In genomic region chr11:6233984-6234313, GRCh38 we compare ENCODE assay signal across 8 cellular contexts. TPM values are rescaled to one million over a fixed set of nuclear protein-coding genes. Genes with fewer than 3 reads are reported as not detected.
DNase-seq lines count a peak whose midpoint lies in the region; ATAC-seq, FAIRE-seq and TF ChIP-seq lines count a peak whose summit lies in the region.

No MANE protein-coding gene starts in this region.

- H2AFZ ChIP-seq in keratinocyte (ENCODE audit: control insufficient read depth, low read length), result peak overlapping the region; percentile 98

- peaks cover 42% of the 10 kb centered on the region for H3K4me1 Mint-ChIP-seq in stimulated activated naive CD8-positive, alpha-beta T cell treated with anti-CD3 and anti-CD28 coated beads, Interleukin-15, Interleukin-2, amounts not matched to agents 100 ng/mL and 50 ng/mL, for 24 hours (ENCODE audit: low read depth)
- peaks cover 41% of the 10 kb centered on the region for H3K4me1 Mint-ChIP-seq in activated T-helper 1 cell treated with anti-CD3 and anti-CD28 coated beads, Interleukin-12 subunit alpha, Interleukin-12 subunit beta, Interleukin-2, Interleukin-4 antibody, amounts not matched to agents 30 ng/mL and 10 ng/mL and 1 ng/mL, durations not matched to agents 14 hours and 24 hours and 36 hours (ENCODE audit: low read depth)

- peak overlapping the region; percentile 98 for H3K4me3 Mint-ChIP-seq in stimulated activated naive CD8-positive, alpha-beta T cell treated with anti-CD3 and anti-CD28 coated beads, Interleukin-15, Interleukin-2, amounts not matched to agents 100 ng/mL and 50 ng/mL, for 24 hours
- peak overlapping the region; percentile 99 for H3K4me3 Mint-ChIP-seq in activated T-helper 1 cell treated with anti-CD3 and anti-CD28 coated beads, Interleukin-12 subunit alpha, Interleukin-12 subunit beta, Interleukin-2, Interleukin-4 antibody, amounts not matched to agents 30 ng/mL and 10 ng/mL and 1 ng/mL, durations not matched to agents 14 hours and 24 hours and 36 hours

- intact Hi-C loops in activated T-helper 1 cell treated with anti-CD3 and anti-CD28 coated beads, Interleukin-12 subunit alpha, Interleukin-12 subunit beta, Interleukin-2, Interleukin-4 antibody, amounts not matched to agents 30 ng/mL and 10 ng/mL and 1 ng/mL, durations not matched to agents 14 hours and 24 hours and 36 hours (cut with micrococcal nuclease), result loop anchor here (1.0 to 10.0 kb wide), 12 partner anchors 25 to 1839 kb away; partner anchors contain the start of genes ARFIP2, CCKBR, EIF3F and MRPL17

- no peak for DNase-seq in stimulated activated naive CD8-positive, alpha-beta T cell treated with anti-CD3 and anti-CD28 coated beads, Interleukin-15, Interleukin-2, amounts not matched to agents 100 U/mL and 50 U/mL, for 24 hours
- no peak for DNase-seq in activated T-helper 1 cell treated with anti-CD3 and anti-CD28 coated beads, Interleukin-12 subunit alpha, Interleukin-12 subunit beta, Interleukin-2, Interleukin-4 antibody, amounts not matched to agents 30 ng/mL and 10 ng/mL and 1 ng/mL, durations not matched to agents 14 hours and 24 hours and 36 hours (ENCODE audit: low spot score)
- DNase-seq in keratinocyte (ENCODE audit: low read depth, low spot score) (no peak), dedifferentiated amniotic fluid mesenchymal stem cell (ENCODE audit: extremely low spot score) (no peak)
- DNase-seq in activated CD4-positive, alpha-beta T cell treated with anti-CD3 and anti-CD28 coated beads for 48 hours, result no peak

- H3K36me3 Mint-ChIP-seq in stimulated activated naive CD8-positive, alpha-beta T cell treated with anti-CD3 and anti-CD28 coated beads, Interleukin-15, Interleukin-2, amounts not matched to agents 100 ng/mL and 50 ng/mL, for 24 hours (ENCODE audit: low read depth), result peaks cover 5% of the 10 kb centered on the region
- H3K36me3 Mint-ChIP-seq in activated T-helper 1 cell treated with anti-CD3 and anti-CD28 coated beads, Interleukin-12 subunit alpha, Interleukin-12 subunit beta, Interleukin-2, Interleukin-4 antibody, amounts not matched to agents 30 ng/mL and 10 ng/mL and 1 ng/mL, durations not matched to agents 14 hours and 24 hours and 36 hours (ENCODE audit: low read depth), result peaks cover 10% of the 10 kb centered on the region

- H3K9me3 Mint-ChIP-seq in stimulated activated naive CD8-positive, alpha-beta T cell treated with anti-CD3 and anti-CD28 coated beads, Interleukin-15, Interleukin-2, amounts not matched to agents 100 ng/mL and 50 ng/mL, for 24 hours, result no peaks in the 10 kb centered on the region
- H3K9me3 Mint-ChIP-seq in activated T-helper 1 cell treated with anti-CD3 and anti-CD28 coated beads, Interleukin-12 subunit alpha, Interleukin-12 subunit beta, Interleukin-2, Interleukin-4 antibody, amounts not matched to agents 30 ng/mL and 10 ng/mL and 1 ng/mL, durations not matched to agents 14 hours and 24 hours and 36 hours, result no peaks in the 10 kb centered on the region

- dilution Hi-C loops in keratinocyte (cut with MboI; ENCODE audit: extremely low pct_ligation_motif_present, low sequenced_read_pairs), result no loop called here

- H3K9me1 ChIP-seq in keratinocyte (ENCODE audit: control insufficient read depth, extremely low read depth, insufficient read depth, low read length), result no peaks in the 10 kb centered on the region

- H3K9me3 ChIP-seq in keratinocyte (ENCODE audit: control insufficient read depth, low read depth, low read length) (no peaks in the 10 kb centered on the region), thymus (ENCODE audit: control insufficient read depth) (no peaks in the 10 kb centered on the region)

- H3K36me3 ChIP-seq in keratinocyte (ENCODE audit: control insufficient read depth in 2 of 2, extremely low read depth in 1 of 2, insufficient read depth in 2 of 2, low read length in 2 of 2) (no peaks in the 10 kb centered on the region), thymus (ENCODE audit: control insufficient read depth, insufficient read depth) (no peaks in the 10 kb centered on the region)

- TF ChIP-seq CTCF in keratinocyte (optimal IDR thresholded peaks at IDR 0.05 in 1 of 3, IDR thresholded peaks at IDR 0.05 in 1 of 3, conservative IDR thresholded peaks at IDR 0.05 in 1 of 3; ENCODE audit: extremely low read depth in 1 of 3, insufficient read depth in 2 of 3, low read length in 3 of 3), result no peak

- peak overlapping the region; percentile 92 for H3K9ac ChIP-seq in keratinocyte (ENCODE audit: control insufficient read depth, extremely low read depth, insufficient read depth, low read length)

- WGBS in thymus, result 4% methylated on average over 9 of the region's 9 CpGs

- no peak for ATAC-seq in stimulated activated naive CD8-positive, alpha-beta T cell treated with anti-CD3 and anti-CD28 coated beads, Interleukin-15, Interleukin-2, amounts not matched to agents 100 U/mL and 50 U/mL, for 24 hours
- no peak for ATAC-seq in HG03565 (IDR thresholded peaks at IDR 0.05; ENCODE audit: unreplicated experiment)

- peaks cover 2% of the 10 kb centered on the region for H4K20me1 ChIP-seq in keratinocyte (ENCODE audit: control insufficient read depth, extremely low read depth, insufficient read depth, low read length)

- FAIRE-seq in keratinocyte (lab: Jason Lieb, UNC), result no peak

- H3K79me2 ChIP-seq in keratinocyte (ENCODE audit: control insufficient read depth, insufficient read depth, low read length), result peaks cover 52% of the 10 kb centered on the region

- peak overlapping the region; percentile 86 for H3K4me2 ChIP-seq in keratinocyte (ENCODE audit: control insufficient read depth, extremely low read depth, insufficient read depth, low read depth, low read length)

- H3K27ac Mint-ChIP-seq in stimulated activated naive CD8-positive, alpha-beta T cell treated with anti-CD3 and anti-CD28 coated beads, Interleukin-15, Interleukin-2, amounts not matched to agents 100 ng/mL and 50 ng/mL, for 24 hours, result peak overlapping the region; percentile 90
- peak overlapping the region; percentile 96 for H3K27ac Mint-ChIP-seq in activated T-helper 1 cell treated with anti-CD3 and anti-CD28 coated beads, Interleukin-12 subunit alpha, Interleukin-12 subunit beta, Interleukin-2, Interleukin-4 antibody, amounts not matched to agents 30 ng/mL and 10 ng/mL and 1 ng/mL, durations not matched to agents 14 hours and 24 hours and 36 hours

- H3K27me3 ChIP-seq in keratinocyte (ENCODE audit: control insufficient read depth, extremely low read depth, insufficient read depth, low read length) (no peaks in the 10 kb centered on the region), thymus (ENCODE audit: control insufficient read depth, insufficient read depth) (no peaks in the 10 kb centered on the region)

- H3K27me3 Mint-ChIP-seq in stimulated activated naive CD8-positive, alpha-beta T cell treated with anti-CD3 and anti-CD28 coated beads, Interleukin-15, Interleukin-2, amounts not matched to agents 100 ng/mL and 50 ng/mL, for 24 hours, result no peaks in the 10 kb centered on the region
- peaks cover 3% of the 10 kb centered on the region for H3K27me3 Mint-ChIP-seq in activated T-helper 1 cell treated with anti-CD3 and anti-CD28 coated beads, Interleukin-12 subunit alpha, Interleukin-12 subunit beta, Interleukin-2, Interleukin-4 antibody, amounts not matched to agents 30 ng/mL and 10 ng/mL and 1 ng/mL, durations not matched to agents 14 hours and 24 hours and 36 hours (ENCODE audit: insufficient read depth)

- H3K27ac ChIP-seq in keratinocyte (ENCODE audit: control insufficient read depth, insufficient read depth, low read length) (peak overlapping the region; percentile 87), thymus (ENCODE audit: low read depth) (peak overlapping the region; percentile 67)

- H3K4me1 ChIP-seq in keratinocyte (ENCODE audit: control insufficient read depth, extremely low read depth, insufficient read depth, low read length) (peaks cover 10% of the 10 kb centered on the region), thymus (ENCODE audit: control insufficient read depth, insufficient read depth, low read length) (peaks cover 13% of the 10 kb centered on the region)

- H3K4me3 ChIP-seq in keratinocyte (ENCODE audit: control insufficient read depth in 2 of 3, extremely low read depth in 1 of 3, insufficient read depth in 2 of 3, low read depth in 1 of 3, low read length in 3 of 3) (peak overlapping the region; percentile 80 to 90 (median 83)), thymus (ENCODE audit: low read length) (peak overlapping the region; percentile 62)

RNA-seq across cellular contexts. Expression of gene FHIP1B, which starts 0.5 kb away (rescaled TPM):
- total RNA-seq in activated T-helper 1 cell treated with anti-CD3 and anti-CD28 coated beads, Interleukin-12 subunit alpha, Interleukin-12 subunit beta, Interleukin-2, Interleukin-4 antibody, amounts not matched to agents 30 ng/mL and 10 ng/mL and 1 ng/mL, durations not matched to agents 14 hours and 24 hours and 36 hours, result 19.3 TPM in 2 replicates
- polyA plus RNA-seq in keratinocyte (15.2 to 31.6 TPM (median 18.7 TPM) in 3 replicates), thymus (68.2 TPM)
- polyA plus RNA-seq in keratinocyte (2011; ENCODE audit: low read depth), result 8.5 TPM
- 6.3 and 11.0 TPM in 2 replicates for polyA plus RNA-seq in keratinocyte (2011; cell fraction: cytosol; rRNA removed)
- 88.3 and 91.8 TPM in 2 replicates for polyA plus RNA-seq in keratinocyte (2011; cell fraction: nucleus; rRNA removed)
- 10.5 and 15.8 TPM in 2 replicates for polyA plus RNA-seq in keratinocyte (2012; ENCODE audit: low replicate concordance)
- polyA minus RNA-seq in keratinocyte, result 27.1 to 39.5 TPM (median 31.1 TPM) in 3 replicates
- polyA minus RNA-seq in keratinocyte (2011; cell fraction: cytosol; rRNA and poly(A)+ RNA removed), result 18.0 TPM
- polyA minus RNA-seq in keratinocyte (2011; cell fraction: nucleus; rRNA and poly(A)+ RNA removed), result 37.0 and 38.2 TPM in 2 replicates

RNA-seq across cellular contexts. Expression of gene CNGA4, which starts 4.9 kb away (rescaled TPM):
- total RNA-seq in activated T-helper 1 cell treated with anti-CD3 and anti-CD28 coated beads, Interleukin-12 subunit alpha, Interleukin-12 subunit beta, Interleukin-2, Interleukin-4 antibody, amounts not matched to agents 30 ng/mL and 10 ng/mL and 1 ng/mL, durations not matched to agents 14 hours and 24 hours and 36 hours, result 0.10 TPM in 1 of 2 replicates, not detected in the other
- polyA plus RNA-seq in keratinocyte, result 0.09 to 0.18 TPM in 2 of 3 replicates, not detected in the other
- polyA plus RNA-seq in keratinocyte (2011; ENCODE audit: low read depth), result not detected
- 0.06 TPM in 2 replicates for polyA plus RNA-seq in keratinocyte (2011; cell fraction: cytosol; rRNA removed)
- 0.32 and 0.48 TPM in 2 replicates for polyA plus RNA-seq in keratinocyte (2011; cell fraction: nucleus; rRNA removed)
- polyA plus RNA-seq in keratinocyte (2012; ENCODE audit: low replicate concordance), result not detected in 2 replicates
- polyA minus RNA-seq in keratinocyte, result 0.10 to 0.20 TPM in 2 of 3 replicates, not detected in the other
- not detected for polyA minus RNA-seq in keratinocyte (2011; cell fraction: cytosol; rRNA and poly(A)+ RNA removed)
- 0.42 TPM in 1 of 2 replicates, not detected in the other for polyA minus RNA-seq in keratinocyte (2011; cell fraction: nucleus; rRNA and poly(A)+ RNA removed)
- polyA plus RNA-seq in thymus, result 0.27 TPM

RNA-seq across cellular contexts. Expression of gene CCKBR, which starts 25.7 kb away (rescaled TPM):
- not detected in 2 replicates for total RNA-seq in activated T-helper 1 cell treated with anti-CD3 and anti-CD28 coated beads, Interleukin-12 subunit alpha, Interleukin-12 subunit beta, Interleukin-2, Interleukin-4 antibody, amounts not matched to agents 30 ng/mL and 10 ng/mL and 1 ng/mL, durations not matched to agents 14 hours and 24 hours and 36 hours
- polyA plus RNA-seq in keratinocyte (not detected in 3 replicates), thymus (0.11 TPM)
- polyA plus RNA-seq in keratinocyte (2011; ENCODE audit: low read depth), result not detected
- polyA plus RNA-seq in keratinocyte (2011; cell fraction: cytosol; rRNA removed), result 0.03 TPM in 1 of 2 replicates, not detected in the other
- polyA plus RNA-seq in keratinocyte (2011; cell fraction: nucleus; rRNA removed), result not detected in 2 replicates
- not detected in 2 replicates for polyA plus RNA-seq in keratinocyte (2012; ENCODE audit: low replicate concordance)
- polyA minus RNA-seq in keratinocyte, result not detected in 3 replicates
- not detected for polyA minus RNA-seq in keratinocyte (2011; cell fraction: cytosol; rRNA and poly(A)+ RNA removed)
- polyA minus RNA-seq in keratinocyte (2011; cell fraction: nucleus; rRNA and poly(A)+ RNA removed), result not detected in 2 replicates

RNA-seq across cellular contexts. Expression of gene C11orf42, which starts 28.6 kb away (rescaled TPM):
- not detected in 2 replicates for total RNA-seq in activated T-helper 1 cell treated with anti-CD3 and anti-CD28 coated beads, Interleukin-12 subunit alpha, Interleukin-12 subunit beta, Interleukin-2, Interleukin-4 antibody, amounts not matched to agents 30 ng/mL and 10 ng/mL and 1 ng/mL, durations not matched to agents 14 hours and 24 hours and 36 hours
- not detected in 3 replicates for polyA plus RNA-seq in keratinocyte
- polyA plus RNA-seq in keratinocyte (2011; ENCODE audit: low read depth), result not detected
- not detected in 2 replicates for polyA plus RNA-seq in keratinocyte (2011; cell fraction: cytosol; rRNA removed)
- polyA plus RNA-seq in keratinocyte (2011; cell fraction: nucleus; rRNA removed), result not detected in 2 replicates
- polyA plus RNA-seq in keratinocyte (2012; ENCODE audit: low replicate concordance), result 0.13 and 0.24 TPM in 2 replicates
- not detected in 3 replicates for polyA minus RNA-seq in keratinocyte
- not detected for polyA minus RNA-seq in keratinocyte (2011; cell fraction: cytosol; rRNA and poly(A)+ RNA removed)
- polyA minus RNA-seq in keratinocyte (2011; cell fraction: nucleus; rRNA and poly(A)+ RNA removed), result not detected in 2 replicates
- polyA plus RNA-seq in thymus, result not detected

RNA-seq across cellular contexts. Expression of gene OR52W1, which starts 34.9 kb away (rescaled TPM):
- not detected in 2 replicates for total RNA-seq in activated T-helper 1 cell treated with anti-CD3 and anti-CD28 coated beads, Interleukin-12 subunit alpha, Interleukin-12 subunit beta, Interleukin-2, Interleukin-4 antibody, amounts not matched to agents 30 ng/mL and 10 ng/mL and 1 ng/mL, durations not matched to agents 14 hours and 24 hours and 36 hours
- polyA plus RNA-seq in keratinocyte, result not detected in 3 replicates
- polyA plus RNA-seq in keratinocyte (2011; ENCODE audit: low read depth), result not detected
- polyA plus RNA-seq in keratinocyte (2011; cell fraction: cytosol; rRNA removed), result not detected in 2 replicates
- polyA plus RNA-seq in keratinocyte (2011; cell fraction: nucleus; rRNA removed), result not detected in 2 replicates
- not detected in 2 replicates for polyA plus RNA-seq in keratinocyte (2012; ENCODE audit: low replicate concordance)
- polyA minus RNA-seq in keratinocyte, result not detected in 3 replicates
- polyA minus RNA-seq in keratinocyte (2011; cell fraction: cytosol; rRNA and poly(A)+ RNA removed), result not detected
- polyA minus RNA-seq in keratinocyte (2011; cell fraction: nucleus; rRNA and poly(A)+ RNA removed), result not detected in 2 replicates
- 0.02 TPM for polyA plus RNA-seq in thymus
